Comparison of ENCODE assay signal across 24 cellular contexts in the genomic region with DNA sequence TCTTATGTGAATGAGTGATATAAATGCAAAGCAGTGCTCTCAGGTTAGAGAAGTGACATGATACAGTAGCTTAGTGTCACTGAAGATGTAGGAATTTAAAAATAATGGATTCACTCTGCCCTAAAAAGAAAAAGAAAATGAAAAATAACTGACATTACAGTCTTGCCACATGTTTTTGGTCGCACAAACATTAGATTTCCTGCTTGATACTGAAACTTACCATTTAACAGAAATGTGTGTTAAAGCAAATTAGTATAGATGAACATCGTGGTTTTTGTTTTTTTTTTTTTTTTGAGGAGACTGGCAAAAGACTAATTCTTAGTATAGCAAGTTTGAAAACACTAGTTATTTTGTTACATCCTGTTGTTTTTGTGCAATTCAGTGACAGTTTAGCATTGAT.
"Had no signal": no experiment of that assay in that cellular context is flagged by ENCODE, and none has a peak within 500 bp of the region (broad histone marks: within the 10 kb centered on the region; RNA-seq: fewer than 3 reads in every experiment).

No MANE protein-coding gene starts in this region.

- H3K4me2 ChIP-seq: smooth muscle cell had no signal

- H3K4me3 ChIP-seq: left lung, lower lobe of right lung, psoas muscle, right lobe of liver, smooth muscle cell, tibial nerve, uterus had no signal

- H3K36me3 ChIP-seq: left lung, lower lobe of right lung, right lobe of liver, tibial nerve, uterus had no signal

- H3K27me3 ChIP-seq: left lung, right lobe of liver, tibial nerve, uterus had no signal

- H2AFZ ChIP-seq: parathyroid adenoma had no signal

- ATAC-seq: left colon; left lung; lower lobe of right lung; naive thymus-derived CD8-positive, alpha-beta T cell; psoas muscle; right lobe of liver; stimulated activated memory B cell treated with anti-CD40 and anti-IgM and Interleukin-4, amounts not matched to agents 10 μg/mL and 1 μg/mL and 100 μg/mL, for 72 hours; stimulated activated naive CD8-positive, alpha-beta T cell treated with anti-CD3 and anti-CD28 coated beads, Interleukin-15, amount 100 ng/mL, for 72 hours had no signal

- H3K4me1 ChIP-seq: left lung, lower lobe of right lung, parathyroid adenoma, psoas muscle, right lobe of liver, tibial nerve, uterus had no signal

- H3K79me2 ChIP-seq: parathyroid adenoma had no signal

- DNase-seq: immature natural killer cell; kidney; left colon; left lung; lower lobe of right lung; mammary epithelial cell; mesenchymal stem cell; naive thymus-derived CD8-positive, alpha-beta T cell; nucleus accumbens; psoas muscle; right lobe of liver; stimulated activated CD4-positive, alpha-beta T cell treated with anti-CD3 and anti-CD28 coated beads, Interleukin-1b, Interleukin-23, amount 100 ng/mL, for 48 hours; stimulated activated CD4-positive, alpha-beta T cell treated with anti-CD3 and anti-CD28 coated beads, Interleukin-2, amount 100 ng/mL, for 48 hours; stimulated activated CD4-positive, alpha-beta T cell treated with anti-CD3 and anti-CD28 coated beads, Interleukin-4, amount 100 ng/mL, for 4 hours; stimulated activated CD8-positive, alpha-beta memory T cell treated with anti-CD3 and anti-CD28 coated beads, Interleukin-4, amount 100 ng/mL, for 48 hours; stimulated activated naive CD4-positive, alpha-beta T cell treated with Interleukin-2 at 50 U/mL for 16 hours; stimulated activated naive CD8-positive, alpha-beta T cell treated with anti-CD3 and anti-CD28 coated beads, Interleukin-15, amount 100 ng/mL, for 72 hours; substantia nigra; uterus had no signal

- FAIRE-seq: islet of Langerhans, kidney had no signal

- H3K9ac ChIP-seq: parathyroid adenoma had no signal

- H3K27ac ChIP-seq: left lung, lower lobe of right lung, parathyroid adenoma, psoas muscle, right lobe of liver, tibial nerve, uterus had no signal

- H3K9me3 ChIP-seq: lower lobe of right lung, psoas muscle, right lobe of liver, tibial nerve, uterus had no signal
